Comparison of ENCODE assay signal across 8 cellular contexts in genomic region chr19:28878862-28879566, GRCh38.
DNase-seq lines count a peak whose midpoint lies in the region; ATAC-seq, FAIRE-seq and TF ChIP-seq lines count a peak whose summit lies in the region.

No MANE protein-coding gene starts in this region.

- TF ChIP-seq CTCF in MCF 10A (IDR thresholded peaks at IDR 0.05; ENCODE audit: unreplicated experiment), result peak; percentile 37

- peak; percentile 95 for FAIRE-seq in islet of Langerhans (lab: Jason Lieb, UNC)

- BruUV-seq in MCF 10A (replicated peaks; lab: Mats Ljungman, UMichigan), result no TSS peak

- no peaks in the 10 kb centered on the region for H3K4me1 Mint-ChIP-seq in MCF 10A (ENCODE audit: insufficient read depth, unreplicated experiment)

- no peaks in the 10 kb centered on the region for H3K27me3 Mint-ChIP-seq in MCF 10A (ENCODE audit: insufficient read depth, unreplicated experiment)

- ATAC-seq in Right ventricle myocardium superior (ENCODE audit: poor library complexity) (peak; percentile 36), HG03378 (IDR thresholded peaks at IDR 0.05; ENCODE audit: unreplicated experiment) (no peak)

- CTCF ChIA-PET in MCF 10A (lab: Yijun Ruan, JAX), result interaction anchor here (0.6 to 2.4 kb wide), 12 partner anchors 9 to 1899 kb away, joined by 3 to 6 read pairs (median 3); no protein-coding TSS in a partner anchor

- peaks cover 33% of the 10 kb centered on the region for H3K9me3 Mint-ChIP-seq in MCF 10A (ENCODE audit: unreplicated experiment)

- DNase-seq in Right ventricle myocardium superior (peak; percentile 71), cardiac septum (ENCODE audit: low spot score) (no peak), NCI-H2029 treated with DMSO at 0.1 percent for 48 hours (lab: John Stamatoyannopoulos, UW) (peak; percentile 58), UCSD-AML1 (lab: John Stamatoyannopoulos, UW; ENCODE audit: unreplicated experiment) (peak; percentile 75), MCF 10A (ENCODE audit: unreplicated experiment) (peak; percentile 35)
- peak; percentile 19 to 43 (median 32) for DNase-seq in stimulated activated CD4-positive, alpha-beta T cell treated with anti-CD3 and anti-CD28 coated beads, Interleukin-1b, Interleukin-23, amount 100 ng/mL, for 24 hours (ENCODE audit: low read depth in 4 of 4, low spot score in 1 of 4)

- no peak overlapping the region for H3K4me3 Mint-ChIP-seq in MCF 10A (ENCODE audit: unreplicated experiment)

- no peak overlapping the region for H3K27ac Mint-ChIP-seq in MCF 10A (ENCODE audit: low read depth, unreplicated experiment)

- intact Hi-C loops in Right ventricle myocardium superior (cut with DNase I), result loop anchor here (2.0 to 5.0 kb wide), 2 partner anchors 142 to 412 kb away; no protein-coding TSS in a partner anchor
- intact Hi-C loops in cardiac septum (cut with DNase I), result loop anchor here (2.0 to 10.0 kb wide), 2 partner anchors 142 to 414 kb away; no protein-coding TSS in a partner anchor
- intact Hi-C loops in MCF 10A (cut with micrococcal nuclease), result loop anchor here (2.0 to 5.0 kb wide), 2 partner anchors 142 to 907 kb away; no protein-coding TSS in a partner anchor

- POLR2A ChIA-PET in MCF 10A (lab: Yijun Ruan, JAX), result no interaction called here

- H3K36me3 Mint-ChIP-seq in MCF 10A (ENCODE audit: insufficient read depth, unreplicated experiment), result no peaks in the 10 kb centered on the region
